ENCODE assay signal across 8 cellular contexts in the genomic region with DNA sequence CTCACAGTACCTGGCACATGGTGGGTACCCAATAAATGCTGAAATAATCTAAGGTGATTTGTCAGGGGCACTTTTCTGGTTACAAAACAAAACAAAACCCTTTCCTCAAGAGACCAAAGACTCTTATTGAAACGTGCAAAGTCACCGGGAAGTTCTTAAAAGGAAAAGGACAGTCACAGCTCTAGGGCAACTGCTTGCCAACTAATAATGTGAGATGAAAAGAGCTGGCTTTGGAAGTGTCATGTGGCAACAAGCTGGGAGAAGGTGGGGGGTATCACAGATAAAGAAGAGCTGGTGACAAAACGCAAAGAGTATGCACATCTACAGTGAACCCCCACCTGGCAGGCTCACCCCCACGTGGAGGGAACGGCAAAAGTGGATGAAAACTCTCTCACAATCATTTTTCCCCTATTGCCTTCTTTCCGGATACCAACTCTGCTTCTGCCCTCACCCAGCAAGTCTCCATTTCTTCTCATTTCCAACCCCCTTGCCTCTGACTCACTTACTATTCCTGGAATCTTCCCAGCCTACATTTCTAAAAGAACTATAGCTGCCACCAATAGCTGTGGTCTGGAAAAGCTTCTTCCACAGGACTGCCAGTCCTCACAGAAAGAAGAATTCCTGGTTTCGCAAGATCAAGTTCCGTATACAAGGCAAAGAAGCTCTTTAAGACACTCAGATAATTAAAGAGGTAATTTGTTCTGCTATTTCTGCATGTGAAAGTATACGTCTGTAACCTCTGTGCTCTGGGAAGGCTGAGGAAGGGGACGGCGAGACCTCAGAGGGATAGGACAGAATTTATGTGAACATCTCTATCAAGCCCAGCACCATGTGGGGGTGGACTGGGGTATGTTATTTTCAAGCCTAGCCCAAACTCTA. TPM values are rescaled to one million over a fixed set of nuclear protein-coding genes. Genes with fewer than 3 reads are reported as not detected.
A peak's percentile ranks its signal among the peaks of the same experiment; 100 is the strongest.
DNase-seq lines count a peak whose midpoint lies in the region; TF ChIP-seq lines count a peak whose summit lies in the region.

No MANE protein-coding gene starts in this region.

- H3K9me3 ChIP-seq in PC-9 (ENCODE audit: insufficient read depth, low read depth) (no peaks in the 10 kb centered on the region), fibroblast of lung (ENCODE audit: control insufficient read depth, insufficient read depth, low read depth, low read length) (no peaks in the 10 kb centered on the region), osteoblast (ENCODE audit: low read depth, low read length) (no peaks in the 10 kb centered on the region)

- H3K27ac Mint-ChIP-seq in glutamatergic neuron (ENCODE audit: unreplicated experiment): no peak overlapping the region
- peak overlapping the region in 2 of 6 donors; percentile 6 to 66 for H3K27ac Mint-ChIP-seq in immature natural killer cell

- no peaks in the 10 kb centered on the region for H3K27me3 ChIP-seq in PC-9 (ENCODE audit: insufficient read depth, low read depth)
- no peaks in the 10 kb centered on the region for H3K27me3 ChIP-seq in fibroblast of lung (ENCODE audit: control insufficient read depth, insufficient read depth, low read length)
- H3K27me3 ChIP-seq in osteoblast (ENCODE audit: insufficient read depth, low read length): no peaks in the 10 kb centered on the region

- H3K36me3 ChIP-seq in PC-9 (ENCODE audit: low read depth) (peaks cover 43% of the 10 kb centered on the region), fibroblast of lung (ENCODE audit: control insufficient read depth, insufficient read depth, low read length) (peaks cover 17% of the 10 kb centered on the region), osteoblast (ENCODE audit: insufficient read depth, low read length) (peaks cover 32% of the 10 kb centered on the region)

- no TSS peak for BruUV-seq in PC-9 (replicated peaks; lab: Mats Ljungman, UMichigan)

- no peak overlapping the region for H3K4me3 Mint-ChIP-seq in glutamatergic neuron (ENCODE audit: unreplicated experiment)
- H3K4me3 Mint-ChIP-seq in immature natural killer cell: no peak overlapping the region

- H3K36me3 Mint-ChIP-seq in glutamatergic neuron (ENCODE audit: unreplicated experiment) (no peaks in the 10 kb centered on the region), immature natural killer cell (peaks cover 8 to 55% (median 23%) of the 10 kb centered on the region in 3 donors)

- H3K4me3 ChIP-seq in AG09309 (ENCODE audit: control insufficient read depth, low read depth, low read length) (peak overlapping the region; percentile 13), PC-9 (peak overlapping the region; percentile 9; the same call in 1 of the 2 replicates), fibroblast of lung (replicated peaks in 1 of 4; ENCODE audit: control extremely low read depth in 1 of 4, insufficient read depth in 1 of 4, low read depth in 3 of 4, low read length in 4 of 4) (peak overlapping the region in 2 of 4 experiments; percentile 11 to 15), osteoblast (ENCODE audit: insufficient read depth, low read length) (peak overlapping the region; percentile 56)

- TF ChIP-seq CTCF in AG09309 (IDR thresholded peaks at IDR 0.05; ENCODE audit: control insufficient read depth, insufficient read depth, low read depth, low read length, missing control alignments) (no peak), PC-9 (conservative IDR thresholded peaks at IDR 0.05) (no peak), fibroblast of lung (conservative IDR thresholded peaks at IDR 0.05 in 1 of 2, IDR thresholded peaks at IDR 0.05 in 1 of 2; ENCODE audit: low read depth in 1 of 2, low read length in 2 of 2) (no peak), osteoblast (IDR thresholded peaks at IDR 0.05; ENCODE audit: extremely low read depth, low read depth, low read length) (no peak), glutamatergic neuron (IDR thresholded peaks at IDR 0.05; ENCODE audit: partially characterized antibody, unreplicated experiment) (no peak)

- peaks cover 48% of the 10 kb centered on the region for H3K4me1 ChIP-seq in PC-9 (replicated peaks; ENCODE audit: insufficient read depth)
- peaks cover 22% of the 10 kb centered on the region for H3K4me1 ChIP-seq in fibroblast of lung (ENCODE audit: control insufficient read depth, extremely low read depth, insufficient read depth, low read length)
- H3K4me1 ChIP-seq in osteoblast (ENCODE audit: insufficient read depth, low read length): peaks cover 29% of the 10 kb centered on the region

- no peak overlapping the region for H2AFZ ChIP-seq in PC-9
- H2AFZ ChIP-seq in fibroblast of lung (ENCODE audit: low read length): no peak overlapping the region
- peak overlapping the region; percentile 35 for H2AFZ ChIP-seq in osteoblast (ENCODE audit: low read length)

- POLR2A ChIA-PET in PC-9 (lab: Charles Lee; ENCODE audit: unreplicated experiment): interaction anchor here (0.5 to 1.4 kb wide), 11 partner anchors 14 to 86 kb away, joined by 3 to 12 read pairs (median 5); a partner anchor contains a TSS

- H3K4me1 Mint-ChIP-seq in glutamatergic neuron (ENCODE audit: low read depth, unreplicated experiment) (no peaks in the 10 kb centered on the region), immature natural killer cell (peaks cover 7 to 10% of the 10 kb centered on the region in 2 donors)

- no peaks in the 10 kb centered on the region for H3K27me3 Mint-ChIP-seq in glutamatergic neuron (ENCODE audit: unreplicated experiment)
- H3K27me3 Mint-ChIP-seq in immature natural killer cell (ENCODE audit: low read depth in 3 of 3): peaks cover 0 to 2% (median 0%) of the 10 kb centered on the region in 3 donors

- CTCF ChIA-PET in PC-9 (lab: Charles Lee): interaction anchor here (0.6 to 2.0 kb wide), 7 partner anchors 38 to 235 kb away, joined by 3 to 14 read pairs (median 4); no protein-coding TSS in a partner anchor

- H3K4me2 ChIP-seq in PC-9 (peak overlapping the region; percentile 68), fibroblast of lung (ENCODE audit: extremely low read depth, insufficient read depth, low read length) (peak overlapping the region; percentile 39), osteoblast (ENCODE audit: insufficient read depth, low read length) (peak overlapping the region; percentile 81)

- H3K9me3 Mint-ChIP-seq in glutamatergic neuron (ENCODE audit: unreplicated experiment) (no peaks in the 10 kb centered on the region), immature natural killer cell (no peaks in the 10 kb centered on the region)

- DNase-seq in AG09309 (ENCODE audit: low read depth) (peak; percentile 89), PC-9 (peak; percentile 60 to 96), fibroblast of lung (ENCODE audit: low read depth in 2 of 2) (peak; percentile 96 to 97), osteoblast (ENCODE audit: insufficient read length, low spot score, missing footprints) (peak; percentile 92), glutamatergic neuron (no peak), immature natural killer cell (no peak)
- no peak for DNase-seq in activated CD4-positive, alpha-beta T cell treated with anti-CD3 and anti-CD28 coated beads for 4 hours
- DNase-seq in stimulated activated CD4-positive, alpha-beta T cell treated with anti-CD3 and anti-CD28 coated beads, Interleukin-2, amount 100 ng/mL, for 24 hours: no peak

- H3K9me2 ChIP-seq in PC-9 (ENCODE audit: insufficient read depth): no peaks in the 10 kb centered on the region

- peaks cover 9% of the 10 kb centered on the region; the same call in 1 of the 2 replicates for H3K79me2 ChIP-seq in PC-9 (ENCODE audit: low read depth)
- no peaks in the 10 kb centered on the region for H3K79me2 ChIP-seq in fibroblast of lung (ENCODE audit: control insufficient read depth, insufficient read depth, low read length)
- peaks cover 11% of the 10 kb centered on the region for H3K79me2 ChIP-seq in osteoblast (ENCODE audit: insufficient read depth, low read length)

- intact Hi-C loops in PC-9 (cut with micrococcal nuclease; ENCODE audit: unreplicated experiment): loop anchor here (1.0 kb wide), 3 partner anchors 8 to 75 kb away; no protein-coding TSS in a partner anchor

- H3K27ac ChIP-seq in PC-9 (peak overlapping the region; percentile 97), fibroblast of lung (ENCODE audit: insufficient read depth, low read length) (peak overlapping the region; percentile 85), osteoblast (ENCODE audit: low read depth, low read length) (peak overlapping the region; percentile 89)

- H3F3A ChIP-seq in PC-9 (ENCODE audit: insufficient read depth, low read depth): peaks cover 52% of the 10 kb centered on the region

- H4K20me1 ChIP-seq in PC-9 (ENCODE audit: insufficient read depth) (no peaks in the 10 kb centered on the region), fibroblast of lung (ENCODE audit: control insufficient read depth, extremely low read depth, insufficient read depth, low read length) (no peaks in the 10 kb centered on the region), osteoblast (ENCODE audit: insufficient read depth, low read length) (no peaks in the 10 kb centered on the region)

- H3K9ac ChIP-seq in fibroblast of lung (ENCODE audit: insufficient read depth, low read length): no peak overlapping the region

RNA-seq across cellular contexts. Expression of a gene that starts 21.8 kb away (rescaled TPM):
- total RNA-seq in PC-9 (2021): 172 and 175 TPM in 2 replicates
- 21.6 and 70.8 TPM in 2 replicates for total RNA-seq in fibroblast of lung
- 72.8 and 116 TPM in 2 replicates for polyA plus RNA-seq in fibroblast of lung
- 144 and 173 TPM in 2 replicates for polyA plus RNA-seq in fibroblast of lung (2012)
- 363 and 403 TPM in 2 replicates for polyA minus RNA-seq in fibroblast of lung (ENCODE audit: low replicate concordance)
- 87.9 and 98.7 TPM in 2 replicates for total RNA-seq in osteoblast
- 1.9 TPM for total RNA-seq in glutamatergic neuron (ENCODE audit: unreplicated experiment)
- 1 to 10 TPM in 1 of 3 donors, under 1 TPM in 2; 0.42 to 4.3 (median 0.59) TPM for polyA plus RNA-seq in immature natural killer cell

RNA-seq across cellular contexts. Expression of a gene that starts 57.3 kb away (rescaled TPM):
- 49.3 and 57.6 TPM in 2 replicates for total RNA-seq in PC-9 (2021)
- total RNA-seq in fibroblast of lung: 49.1 and 69.5 TPM in 2 replicates
- 44.5 and 54.4 TPM in 2 replicates for polyA plus RNA-seq in fibroblast of lung
- polyA plus RNA-seq in fibroblast of lung (2012): 26.1 and 30.1 TPM in 2 replicates
- 17.2 and 42.8 TPM in 2 replicates for polyA minus RNA-seq in fibroblast of lung (ENCODE audit: low replicate concordance)
- 54.8 and 63.7 TPM in 2 replicates for total RNA-seq in osteoblast
- 60.5 TPM for total RNA-seq in glutamatergic neuron (ENCODE audit: unreplicated experiment)
- polyA plus RNA-seq in immature natural killer cell: 10 to 100 TPM; 23.7 to 38.5 (median 32.2) TPM

Comparison
In these comparisons a context has a peak if more than half of its experiments do, and no peak if none do; other contexts are left out.
1. DNase-seq: peak in AG09309 (single experiment), PC-9 (2 of 2), fibroblast of lung (2 of 2) and osteoblast (single experiment); none in glutamatergic neuron (single experiment), activated CD4-positive, alpha-beta T cell treated with anti-CD3 and anti-CD28 coated beads for 4 hours (0 of 2), stimulated activated CD4-positive, alpha-beta T cell treated with anti-CD3 and anti-CD28 coated beads, Interleukin-2, amount 100 ng/mL, for 24 hours (0 of 2) and immature natural killer cell (0 of 3).
2. Peak in every context shown above with its lines, with median percentiles within 50 percentile points of each other: H3K27ac ChIP-seq and H3K4me2 ChIP-seq.